ENCODE assay signal across 8 cellular contexts in genomic region chr2:18149660-18150246, GRCh38.
DNase-seq lines count a peak whose midpoint lies in the region; ATAC-seq, FAIRE-seq and TF ChIP-seq lines count a peak whose summit lies in the region.

No MANE protein-coding gene starts in this region.

- H3K36me3 ChIP-seq in bronchial epithelial cell (ENCODE audit: control insufficient read depth, insufficient read depth, low read length) = no peaks in the 10 kb centered on the region

- TF ChIP-seq CTCF in bronchial epithelial cell (IDR thresholded peaks at IDR 0.05; ENCODE audit: insufficient read depth, low read length, severe bottlenecking) (peak; percentile 62), mesothelial cell of epicardium (IDR thresholded peaks at IDR 0.05; ENCODE audit: unreplicated experiment) (peak; percentile 48)

- POLR2A ChIA-PET in activated CD4-positive, alpha-beta T cell treated with anti-CD3 and anti-CD28 coated beads for 36 hours (lab: Charles Lee) = no interaction called here

- intact Hi-C loops in activated CD4-positive, alpha-beta T cell treated with anti-CD3 and anti-CD28 coated beads for 36 hours (cut with DNase I, micrococcal nuclease) = loop anchor here (1.0 to 5.0 kb wide), 2 partner anchors 298 to 432 kb away; no protein-coding TSS in a partner anchor

- H3K27ac Mint-ChIP-seq in activated CD4-positive, alpha-beta T cell treated with anti-CD3 and anti-CD28 coated beads for 36 hours = no peak overlapping the region
- no peak overlapping the region for H3K27ac Mint-ChIP-seq in mesothelial cell of epicardium

- CTCF ChIA-PET in activated CD4-positive, alpha-beta T cell treated with anti-CD3 and anti-CD28 coated beads for 36 hours (lab: Charles Lee) = interaction anchor here (0.6 to 1.6 kb wide), 7 partner anchors 9 to 298 kb away, joined by 3 to 6 read pairs (median 5); no protein-coding TSS in a partner anchor

- H3K9me3 Mint-ChIP-seq in activated CD4-positive, alpha-beta T cell treated with anti-CD3 and anti-CD28 coated beads for 36 hours (ENCODE audit: low read depth) = no peaks in the 10 kb centered on the region
- H3K9me3 Mint-ChIP-seq in mesothelial cell of epicardium = no peaks in the 10 kb centered on the region
- no peaks in the 10 kb centered on the region for H3K9me3 Mint-ChIP-seq in activated T-cell treated with anti-CD3 and anti-CD28 coated beads, Interleukin-2, amount 50 U/mL, for 4 hours

- H3K4me3 ChIP-seq in bronchial epithelial cell (ENCODE audit: low read depth, low read length) = no peak overlapping the region

- H3K36me3 Mint-ChIP-seq in activated CD4-positive, alpha-beta T cell treated with anti-CD3 and anti-CD28 coated beads for 36 hours (ENCODE audit: low read depth) = no peaks in the 10 kb centered on the region
- H3K36me3 Mint-ChIP-seq in mesothelial cell of epicardium = no peaks in the 10 kb centered on the region
- no peaks in the 10 kb centered on the region for H3K36me3 Mint-ChIP-seq in activated T-cell treated with anti-CD3 and anti-CD28 coated beads, Interleukin-2, amount 50 U/mL, for 4 hours (ENCODE audit: insufficient read depth)

- H3K27me3 Mint-ChIP-seq in activated CD4-positive, alpha-beta T cell treated with anti-CD3 and anti-CD28 coated beads for 36 hours = peaks cover 6% of the 10 kb centered on the region
- peaks cover 15% of the 10 kb centered on the region for H3K27me3 Mint-ChIP-seq in mesothelial cell of epicardium (ENCODE audit: low read depth)
- H3K27me3 Mint-ChIP-seq in activated T-cell treated with anti-CD3 and anti-CD28 coated beads, Interleukin-2, amount 50 U/mL, for 4 hours (ENCODE audit: low read depth) = no peaks in the 10 kb centered on the region

- DNase-seq in activated CD4-positive, alpha-beta T cell treated with anti-CD3 and anti-CD28 coated beads for 36 hours = no peak
- DNase-seq in activated CD4-positive, alpha-beta T cell treated with anti-CD3 and anti-CD28 coated beads, Interleukin-2, amount 50 U/mL, for 1 hour = no peak
- DNase-seq in NCI-H524 (lab: John Stamatoyannopoulos, UW) = peak; percentile 45 to 77
- DNase-seq in bronchial epithelial cell (ENCODE audit: low read depth) = peak; percentile 64
- no peak for DNase-seq in mesothelial cell of epicardium (ENCODE audit: low spot score in 2 of 2, unreplicated experiment in 2 of 2)
- DNase-seq in activated T-cell treated with anti-CD3 and anti-CD28 coated beads, Interleukin-2, amount 50 U/mL, for 4 hours = no peak
- DNase-seq in activated gamma-delta T cell treated with Interleukin-2 at 50 U/mL for 16 hours = no peak

- no peak for FAIRE-seq in bronchial epithelial cell (lab: Jason Lieb, UNC)

- peak; percentile 39 for ATAC-seq in activated CD4-positive, alpha-beta T cell treated with anti-CD3 and anti-CD28 coated beads for 36 hours
- peak; percentile 79 for ATAC-seq in HG03175 (IDR thresholded peaks at IDR 0.05; ENCODE audit: unreplicated experiment)
- ATAC-seq in activated T-cell treated with anti-CD3 and anti-CD28 coated beads, Interleukin-2, amount 50 U/mL, for 4 hours = no peak

- no peak overlapping the region for H3K4me3 Mint-ChIP-seq in activated CD4-positive, alpha-beta T cell treated with anti-CD3 and anti-CD28 coated beads for 36 hours
- no peak overlapping the region for H3K4me3 Mint-ChIP-seq in mesothelial cell of epicardium
- H3K4me3 Mint-ChIP-seq in activated T-cell treated with anti-CD3 and anti-CD28 coated beads, Interleukin-2, amount 50 U/mL, for 4 hours = no peak overlapping the region

- H3K27me3 ChIP-seq in bronchial epithelial cell (ENCODE audit: control insufficient read depth, insufficient read depth, low read length) = no peaks in the 10 kb centered on the region

- H3K4me1 Mint-ChIP-seq in activated CD4-positive, alpha-beta T cell treated with anti-CD3 and anti-CD28 coated beads for 36 hours = no peaks in the 10 kb centered on the region
- H3K4me1 Mint-ChIP-seq in mesothelial cell of epicardium = no peaks in the 10 kb centered on the region
- H3K4me1 Mint-ChIP-seq in activated T-cell treated with anti-CD3 and anti-CD28 coated beads, Interleukin-2, amount 50 U/mL, for 4 hours (ENCODE audit: low read depth) = no peaks in the 10 kb centered on the region

Comparison
In these comparisons a context has a peak if more than half of its experiments do, and no peak if none do; other contexts are left out.
1. ATAC-seq: peak in activated CD4-positive, alpha-beta T cell treated with anti-CD3 and anti-CD28 coated beads for 36 hours (single experiment) and HG03175 (single experiment); none in activated T-cell treated with anti-CD3 and anti-CD28 coated beads, Interleukin-2, amount 50 U/mL, for 4 hours (0 of 2).
2. DNase-seq: peak in NCI-H524 (2 of 2) and bronchial epithelial cell (single experiment); none in activated CD4-positive, alpha-beta T cell treated with anti-CD3 and anti-CD28 coated beads for 36 hours (single experiment), activated CD4-positive, alpha-beta T cell treated with anti-CD3 and anti-CD28 coated beads, Interleukin-2, amount 50 U/mL, for 1 hour (single experiment), mesothelial cell of epicardium (0 of 2), activated T-cell treated with anti-CD3 and anti-CD28 coated beads, Interleukin-2, amount 50 U/mL, for 4 hours (single experiment) and activated gamma-delta T cell treated with Interleukin-2 at 50 U/mL for 16 hours (single experiment).